Comparison of ENCODE assay signal across 13 cellular contexts in the genomic region with DNA sequence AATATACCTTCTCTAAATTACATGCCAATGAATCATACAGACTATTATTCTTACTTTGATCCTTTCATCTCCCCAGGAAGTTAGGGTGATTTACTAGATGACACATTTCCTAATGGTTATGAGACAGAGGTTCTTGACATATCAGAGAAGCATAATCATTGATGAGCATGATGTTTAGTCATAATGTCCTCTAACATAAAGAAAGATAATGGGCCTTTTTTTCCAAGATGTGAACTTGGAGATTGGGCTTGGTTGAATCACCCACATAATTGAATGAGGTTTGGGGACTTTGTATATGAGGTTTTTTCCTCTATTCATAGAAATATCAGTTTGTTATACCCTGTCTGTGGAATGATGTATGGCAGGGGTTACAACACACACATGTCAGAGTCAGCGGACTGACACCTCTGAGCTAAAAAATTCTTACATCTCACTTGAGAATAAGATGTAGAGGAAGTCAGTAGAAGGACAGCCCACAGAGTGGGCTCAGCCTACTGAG.
DNase-seq lines count a peak whose midpoint lies in the region; ATAC-seq and TF ChIP-seq lines count a peak whose summit lies in the region.
"Had no signal": no experiment of that assay in that cellular context is flagged by ENCODE, and none has a peak within 500 bp of the region (broad histone marks: within the 10 kb centered on the region; RNA-seq: fewer than 3 reads in every experiment).

No MANE protein-coding gene starts in this region.

- 84 to 100% methylated on average over 1 of the region's 1 CpG for WGBS in thyroid gland, 2 donors

- H3K36me3 ChIP-seq in thyroid gland = no peaks in the 10 kb centered on the region
- H3K36me3 ChIP-seq: ovary had no signal

- TF ChIP-seq CTCF in epithelial cell of esophagus (IDR thresholded peaks at IDR 0.05; ENCODE audit: insufficient read depth, low read depth, low read length, missing control alignments) (no peak), thyroid gland (IDR thresholded peaks at IDR 0.05) (no peak)

- H3K4me1 ChIP-seq in thyroid gland = no peaks in the 10 kb centered on the region

- H3K27ac ChIP-seq in thyroid gland = no peak overlapping the region
- H3K27ac ChIP-seq: ovary had no signal

- no peak overlapping the region for H3K27ac Mint-ChIP-seq in stimulated activated effector memory CD8-positive, alpha-beta T cell treated with anti-CD3 and anti-CD28 coated beads, Interleukin-12 subunit alpha, Interleukin-12 subunit beta, amount 100 ng/mL, for 72 hours

- no peaks in the 10 kb centered on the region for H3K27me3 Mint-ChIP-seq in activated T-cell treated with anti-CD3 and anti-CD28 coated beads, Interleukin-2, amount 50 U/mL, for 4 hours (ENCODE audit: low read depth)

- H3K4me3 ChIP-seq in epithelial cell of esophagus (ENCODE audit: low read length) (no peak overlapping the region), thyroid gland (replicated peaks in 1 of 3) (no peak overlapping the region)
- H3K4me3 ChIP-seq: ovary had no signal

- H3K4me1 Mint-ChIP-seq in activated T-cell treated with anti-CD3 and anti-CD28 coated beads, Interleukin-2, amount 50 U/mL, for 4 hours (ENCODE audit: low read depth) = peaks cover 3% of the 10 kb centered on the region
- H3K4me1 Mint-ChIP-seq in stimulated activated effector memory CD8-positive, alpha-beta T cell treated with anti-CD3 and anti-CD28 coated beads, Interleukin-12 subunit alpha, Interleukin-12 subunit beta, amount 100 ng/mL, for 72 hours = no peaks in the 10 kb centered on the region

- peak; percentile 72 to 80 for ATAC-seq in activated T-cell treated with anti-CD3 and anti-CD28 coated beads, Interleukin-2, amount 50 U/mL, for 4 hours
- ATAC-seq in stimulated activated effector memory CD8-positive, alpha-beta T cell treated with anti-CD3 and anti-CD28 coated beads, Interleukin-12 subunit alpha, Interleukin-12 subunit beta, amount 100 ng/mL, for 72 hours = peak; percentile 67
- no peak for ATAC-seq in GM19328 (IDR thresholded peaks at IDR 0.05; ENCODE audit: unreplicated experiment)

- no peak for DNase-seq in activated T-cell treated with anti-CD3 and anti-CD28 coated beads, Interleukin-2, amount 50 U/mL, for 4 hours
- no peak for DNase-seq in activated T-cell treated with anti-CD3 and anti-CD28 coated beads, Interleukin-2, amount 50 U/mL, for 1 hour
- peak; percentile 96 for DNase-seq in RPMI7951 (ENCODE audit: low read depth)
- peak; percentile 94 for DNase-seq in epithelial cell of esophagus (ENCODE audit: low read depth)
- DNase-seq in stimulated activated effector memory CD8-positive, alpha-beta T cell treated with anti-CD3 and anti-CD28 coated beads, Interleukin-12 subunit alpha, Interleukin-12 subunit beta, amount 100 ng/mL, for 72 hours (ENCODE audit: low spot score in 2 of 2) = no peak
- no peak for DNase-seq in thyroid gland
- DNase-seq in GM19240 (ENCODE audit: insufficient read length, low spot score) = no peak
- DNase-seq: activated naive CD4-positive, alpha-beta T cell; KBM-7; kidney; NCI-H526; ovary had no signal

- no peaks in the 10 kb centered on the region for H3K9me3 ChIP-seq in thyroid gland
- H3K9me3 ChIP-seq: ovary had no signal

- H3K4me3 Mint-ChIP-seq in activated T-cell treated with anti-CD3 and anti-CD28 coated beads, Interleukin-2, amount 50 U/mL, for 4 hours = no peak overlapping the region
- H3K4me3 Mint-ChIP-seq in stimulated activated effector memory CD8-positive, alpha-beta T cell treated with anti-CD3 and anti-CD28 coated beads, Interleukin-12 subunit alpha, Interleukin-12 subunit beta, amount 100 ng/mL, for 72 hours = no peak overlapping the region

- intact Hi-C loops in thyroid gland (cut with DNase I) = no loop called here

- no peaks in the 10 kb centered on the region for H3K27me3 ChIP-seq in thyroid gland
- H3K27me3 ChIP-seq: ovary had no signal

- H3K36me3 Mint-ChIP-seq in activated T-cell treated with anti-CD3 and anti-CD28 coated beads, Interleukin-2, amount 50 U/mL, for 4 hours (ENCODE audit: insufficient read depth) = no peaks in the 10 kb centered on the region
- no peaks in the 10 kb centered on the region for H3K36me3 Mint-ChIP-seq in stimulated activated effector memory CD8-positive, alpha-beta T cell treated with anti-CD3 and anti-CD28 coated beads, Interleukin-12 subunit alpha, Interleukin-12 subunit beta, amount 100 ng/mL, for 72 hours

- no peaks in the 10 kb centered on the region for H3K9me3 Mint-ChIP-seq in activated T-cell treated with anti-CD3 and anti-CD28 coated beads, Interleukin-2, amount 50 U/mL, for 4 hours
- peaks cover 5% of the 10 kb centered on the region for H3K9me3 Mint-ChIP-seq in stimulated activated effector memory CD8-positive, alpha-beta T cell treated with anti-CD3 and anti-CD28 coated beads, Interleukin-12 subunit alpha, Interleukin-12 subunit beta, amount 100 ng/mL, for 72 hours

- TF ChIP-seq POLR2A in thyroid gland (IDR thresholded peaks at IDR 0.05) = no peak

Comparison
In these comparisons a context has a peak if more than half of its experiments do, and no peak if none do; other contexts are left out.
1. DNase-seq: peak in RPMI7951 (single experiment) and epithelial cell of esophagus (single experiment); none in activated T-cell treated with anti-CD3 and anti-CD28 coated beads, Interleukin-2, amount 50 U/mL, for 4 hours (single experiment), activated T-cell treated with anti-CD3 and anti-CD28 coated beads, Interleukin-2, amount 50 U/mL, for 1 hour (single experiment), stimulated activated effector memory CD8-positive, alpha-beta T cell treated with anti-CD3 and anti-CD28 coated beads, Interleukin-12 subunit alpha, Interleukin-12 subunit beta, amount 100 ng/mL, for 72 hours (0 of 2), thyroid gland (0 of 2) and GM19240 (single experiment).